11 cellular contexts compared by ENCODE assay signal in the genomic region with DNA sequence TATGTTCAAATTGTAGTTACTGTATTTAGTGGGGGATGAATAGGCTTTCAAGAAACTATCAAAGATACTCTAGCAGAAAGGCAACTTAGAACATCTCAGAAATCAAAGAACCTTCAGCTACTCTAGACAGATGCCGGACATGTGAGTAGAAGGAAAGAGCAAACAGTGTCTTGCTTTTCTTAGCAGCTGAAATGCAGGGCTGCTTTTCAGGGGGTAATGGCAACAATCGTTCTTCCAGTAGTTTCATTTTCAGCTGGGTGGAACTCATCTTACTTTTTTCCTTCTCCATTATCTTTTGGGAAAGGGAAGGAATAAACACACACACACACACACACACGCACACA.
DNase-seq lines count a peak whose midpoint lies in the region; ATAC-seq and TF ChIP-seq lines count a peak whose summit lies in the region.
"Had no signal": no experiment of that assay in that cellular context is flagged by ENCODE, and none has a peak within 500 bp of the region (broad histone marks: within the 10 kb centered on the region; RNA-seq: fewer than 3 reads in every experiment).

No MANE protein-coding gene starts in this region.

- H3K4me1 ChIP-seq in HEK293 (ENCODE audit: control insufficient read depth, insufficient read depth, low read length) (no peaks in the 10 kb centered on the region), mesenchymal stem cell (ENCODE audit: control insufficient read depth, insufficient read depth, low read depth, low read length) (peaks cover 4% of the 10 kb centered on the region)

- peak overlapping the region; percentile 49 for H3K9ac ChIP-seq in mesenchymal stem cell (ENCODE audit: low read length)

- no peak overlapping the region for H2AK5ac ChIP-seq in mesenchymal stem cell (ENCODE audit: low read length, severe bottlenecking)

- no peak overlapping the region for H4K8ac ChIP-seq in mesenchymal stem cell (ENCODE audit: low read length)

- H2BK5ac ChIP-seq in mesenchymal stem cell (ENCODE audit: low read depth, low read length, poor library complexity, severe bottlenecking), result no peak overlapping the region

- 85% methylated on average over 2 of the region's 3 CpGs for WGBS in mesenchymal stem cell

- no peak for ATAC-seq in HG03354 (IDR thresholded peaks at IDR 0.05; ENCODE audit: poor library complexity, severe bottlenecking, unreplicated experiment)

- no peak overlapping the region for H2AFZ ChIP-seq in mesenchymal stem cell (ENCODE audit: low read depth, low read length)

- H2BK120ac ChIP-seq in mesenchymal stem cell (ENCODE audit: low read depth, low read length), result no peak overlapping the region

- H2BK12ac ChIP-seq in mesenchymal stem cell (ENCODE audit: low read length in 2 of 2), result no peak overlapping the region

- no peak overlapping the region for H3K14ac ChIP-seq in mesenchymal stem cell (ENCODE audit: low read length in 2 of 2)

- no peak overlapping the region for H3K23ac ChIP-seq in mesenchymal stem cell (ENCODE audit: low read length in 2 of 2)

- H2BK15ac ChIP-seq in mesenchymal stem cell (ENCODE audit: low read depth, poor library complexity, severe bottlenecking), result no peak overlapping the region

- no peaks in the 10 kb centered on the region for H3K79me1 ChIP-seq in mesenchymal stem cell (replicated peaks; ENCODE audit: low read length, poor library complexity, severe bottlenecking)

- no peak overlapping the region for H3K18ac ChIP-seq in mesenchymal stem cell (ENCODE audit: low read depth in 1 of 2, low read length in 2 of 2)

- H3K4me3 ChIP-seq in AG09309 (ENCODE audit: control insufficient read depth, low read depth, low read length), result peak overlapping the region; percentile 21
- H3K4me3 ChIP-seq in HEK293 (ENCODE audit: low read depth, low read length), result no peak overlapping the region
- H3K4me3 ChIP-seq in mesenchymal stem cell (ENCODE audit: insufficient read depth in 1 of 2, low read depth in 1 of 2, low read length in 2 of 2), result peak overlapping the region in 1 of 2 experiments; percentile 69

- CTCF ChIA-PET in HEK293 (lab: Yijun Ruan, JAX), result no interaction called here

- TF ChIP-seq CTCF in AG09309 (IDR thresholded peaks at IDR 0.05; ENCODE audit: control insufficient read depth, insufficient read depth, low read depth, low read length, missing control alignments) (no peak), HEK293 (tag by site-specific recombination; IDR thresholded peaks at IDR 0.05) (no peak)

- no peaks in the 10 kb centered on the region for H3K9me3 ChIP-seq in HEK293 (ENCODE audit: control insufficient read depth, insufficient read depth, low read depth, low read length)
- no peaks in the 10 kb centered on the region for H3K9me3 ChIP-seq in mesenchymal stem cell (ENCODE audit: control insufficient read depth, low read length)

- POLR2A ChIA-PET in HEK293 (lab: Yijun Ruan, JAX), result interaction anchor here (0.6 to 1.3 kb wide), 2 partner anchors 24 to 794 kb away, joined by 3 to 4 read pairs; no protein-coding TSS in a partner anchor

- no peak overlapping the region for H4K91ac ChIP-seq in mesenchymal stem cell (ENCODE audit: low read length)

- no peak overlapping the region for H3K27ac ChIP-seq in HEK293 (ENCODE audit: extremely low read depth, low read depth, low read length)
- H3K27ac ChIP-seq in mesenchymal stem cell (ENCODE audit: low read length, poor library complexity, severe bottlenecking), result peak overlapping the region; percentile 60

- no peaks in the 10 kb centered on the region for H3K27me3 ChIP-seq in mesenchymal stem cell (ENCODE audit: control insufficient read depth in 1 of 2, insufficient read depth in 1 of 2, low read length in 2 of 2)

- H3K4me2 ChIP-seq in mesenchymal stem cell (ENCODE audit: low read length, poor library complexity, severe bottlenecking), result peak overlapping the region; percentile 51

- H3K36me3 ChIP-seq in HEK293 (ENCODE audit: control insufficient read depth in 2 of 2, insufficient read depth in 1 of 2, low read length in 2 of 2) (no peaks in the 10 kb centered on the region), mesenchymal stem cell (ENCODE audit: control insufficient read depth in 1 of 2, insufficient read depth in 2 of 2, low read depth in 1 of 2, low read length in 2 of 2) (no peaks in the 10 kb centered on the region)

- peak; percentile 4 for DNase-seq in AG09309 (ENCODE audit: low read depth)
- peak; percentile 46 for DNase-seq in amniotic epithelial cell (ENCODE audit: low read depth)
- DNase-seq in mesenchymal stem cell, result no peak
- no peak for DNase-seq in effector CD8-positive, alpha-beta T cell (lab: John Stamatoyannopoulos, UW)
- DNase-seq in NCI-H2196 treated with DMSO at 0.1 percent for 48 hours (lab: John Stamatoyannopoulos, UW; ENCODE audit: unreplicated experiment), result no peak
- no peak for DNase-seq in putamen (ENCODE audit: low spot score)
- DNase-seq: activated effector memory CD4-positive, alpha-beta T cell treated with Interleukin-2 at 50 U/mL for 16 hours; RPMI8226; substantia nigra had no signal

- no peak overlapping the region for H3K4ac ChIP-seq in mesenchymal stem cell (ENCODE audit: low read depth in 1 of 2, low read length in 2 of 2)

TF ChIP-seq in HEK293, 187 proteins besides CTCF, POLR2A, EP300 and RAD21:
- no peak for TF ChIP-seq ZFP3 (tag by site-specific recombination; IDR thresholded peaks at IDR 0.05; ENCODE audit: low read depth)
- TF ChIP-seq GLIS1 (tag by site-specific recombination; IDR thresholded peaks at IDR 0.05), result peak; percentile 71

Comparison
In these comparisons a context has a peak if more than half of its experiments do, and no peak if none do; other contexts are left out.
1. DNase-seq: peak in AG09309 (single experiment) and amniotic epithelial cell (single experiment); none in mesenchymal stem cell (single experiment), effector CD8-positive, alpha-beta T cell (single experiment), NCI-H2196 treated with DMSO at 0.1 percent for 48 hours (single experiment) and putamen (single experiment).